In genomic region chr4:139658983-139659382, GRCh38 we compare ENCODE assay signal across 33 cellular contexts. TPM values are rescaled to one million over a fixed set of nuclear protein-coding genes. Genes with fewer than 3 reads are reported as not detected.
A peak's percentile ranks its signal among the peaks of the same experiment; 100 is the strongest.
DNase-seq lines count a peak whose midpoint lies in the region; ATAC-seq, FAIRE-seq and TF ChIP-seq lines count a peak whose summit lies in the region.
"Had no signal": no experiment of that assay in that cellular context is flagged by ENCODE, and none has a peak within 500 bp of the region (broad histone marks: within the 10 kb centered on the region; RNA-seq: fewer than 3 reads in every experiment).

No MANE protein-coding gene starts in this region.

- intact Hi-C loops in HepG2 (cut with micrococcal nuclease; ENCODE audit: unreplicated experiment) (loop anchor here (5.0 kb wide), 1 partner anchor 668 kb away; no protein-coding TSS in a partner anchor), right lobe of liver (cut with DNase I) (loop anchor here in 1 of 2 donors (10.0 kb wide), 1 partner anchor 86 kb away; no protein-coding TSS in a partner anchor)

- H3K9me3 Mint-ChIP-seq in T-helper 1 cell treated with Interleukin-12 subunit alpha and Interleukin-12 subunit beta and Interleukin-4 antibody, amounts not matched to agents 30 μg/mL and 1 μg/mL, for 36 hours, result no peaks in the 10 kb centered on the region
- H3K9me3 Mint-ChIP-seq: brain, nephron, type B pancreatic cell had no signal

- peaks cover 35% of the 10 kb centered on the region for H3K4me1 Mint-ChIP-seq in T-helper 1 cell treated with Interleukin-12 subunit alpha and Interleukin-12 subunit beta and Interleukin-4 antibody, amounts not matched to agents 30 μg/mL and 1 μg/mL, for 36 hours (ENCODE audit: low read depth)

- TF ChIP-seq RAD21 in HepG2 (CRISPR knock-in tag; IDR thresholded peaks at IDR 0.05), result no peak

- no peaks in the 10 kb centered on the region for H4K20me1 ChIP-seq in HepG2 (ENCODE audit: insufficient read depth, low read length)
- H4K20me1 ChIP-seq: BLaER1 treated with 17β-estradiol and CSF1 and Interleukin-3, amounts not matched to agents 10 nM and 100 nM had no signal

- H3K9me3 ChIP-seq in HepG2 (ENCODE audit: low read length), result no peaks in the 10 kb centered on the region
- H3K9me3 ChIP-seq in right lobe of liver, result no peaks in the 10 kb centered on the region
- H3K9me3 ChIP-seq: BLaER1 treated with 17β-estradiol and CSF1 and Interleukin-3, amounts not matched to agents 10 nM and 100 nM; HAP-1; mucosa of descending colon had no signal

- FAIRE-seq in HepG2 (lab: Jason Lieb, UNC), result no peak
- FAIRE-seq: endothelial cell of umbilical vein had no signal

- H3K27ac ChIP-seq in HepG2 (ENCODE audit: extremely low read length, insufficient read depth, low read length) (peak overlapping the region; percentile 81), right lobe of liver (peak overlapping the region in 1 of 3 donors; percentile 59), cingulate gyrus (ENCODE audit: low read depth, low read length) (peak overlapping the region; percentile 14)
- H3K27ac ChIP-seq: 22Rv1, KMS-11, VCaP had no signal

- peaks cover 2% of the 10 kb centered on the region for H3K79me2 ChIP-seq in HepG2 (ENCODE audit: insufficient read depth, low read length)

- ATAC-seq in HepG2, result no peak
- no peak for ATAC-seq in right lobe of liver
- ATAC-seq: left cardiac atrium, mucosa of descending colon, PC-3 had no signal

- H2AFZ ChIP-seq in HepG2 (ENCODE audit: low read length), result no peak overlapping the region

- TF ChIP-seq EP300 in HepG2 (IDR thresholded peaks at IDR 0.05; ENCODE audit: low read depth in 2 of 2, low read length in 2 of 2) (no peak), HepG2 (CRISPR knock-in tag; IDR thresholded peaks at IDR 0.05; ENCODE audit: borderline replicate concordance) (no peak)

- H3K36me3 Mint-ChIP-seq in T-helper 1 cell treated with Interleukin-12 subunit alpha and Interleukin-12 subunit beta and Interleukin-4 antibody, amounts not matched to agents 30 μg/mL and 1 μg/mL, for 36 hours (ENCODE audit: low read depth), result peaks cover 3% of the 10 kb centered on the region
- H3K36me3 Mint-ChIP-seq: brain, type B pancreatic cell had no signal

- no peak for TF ChIP-seq CTCF in HepG2 (CRISPR knock-in tag; IDR thresholded peaks at IDR 0.05)
- TF ChIP-seq CTCF in right lobe of liver (IDR thresholded peaks at IDR 0.05), result no peak

- BruUV-seq in HepG2 (replicated peaks; lab: Mats Ljungman, UMichigan), result no TSS peak

- no peak for TF ChIP-seq POLR2A in HepG2 (IDR thresholded peaks at IDR 0.05; ENCODE audit: insufficient read depth in 1 of 2, low read depth in 2 of 2, low read length in 2 of 2)
- no peak for TF ChIP-seq POLR2A in right lobe of liver (IDR thresholded peaks at IDR 0.05)

- peak overlapping the region; percentile 98 for H3K27ac Mint-ChIP-seq in T-helper 1 cell treated with Interleukin-12 subunit alpha and Interleukin-12 subunit beta and Interleukin-4 antibody, amounts not matched to agents 30 μg/mL and 1 μg/mL, for 36 hours
- H3K27ac Mint-ChIP-seq: nephron, type B pancreatic cell had no signal

- in situ Hi-C loops in HepG2 (cut with HindIII; ENCODE audit: extremely low pct_ligation_motif_present, low pct_unique_long_range_greater_than_20kb), result loop anchor here (5.0 kb wide), 2 partner anchors 83 to 593 kb away; no protein-coding TSS in a partner anchor

- H3K4me3 Mint-ChIP-seq in T-helper 1 cell treated with Interleukin-12 subunit alpha and Interleukin-12 subunit beta and Interleukin-4 antibody, amounts not matched to agents 30 μg/mL and 1 μg/mL, for 36 hours, result no peak overlapping the region
- H3K4me3 Mint-ChIP-seq: nephron, type B pancreatic cell had no signal

- H3K4me1 ChIP-seq in HepG2 (ENCODE audit: insufficient read depth, low read length) (peaks cover 87% of the 10 kb centered on the region), right lobe of liver (peaks cover 0 to 28% (median 18%) of the 10 kb centered on the region in 4 donors)

- POLR2A ChIA-PET in HepG2 (lab: Yijun Ruan, JAX), result interaction anchor here (2.1 kb wide), 1 partner anchor 30 kb away, joined by 6 read pairs; no protein-coding TSS in a partner anchor

- CTCF ChIA-PET in HepG2 (lab: Yijun Ruan, JAX; ENCODE audit: low intra/inter-chr PET ratio, low total read pairs), result no interaction called here

- peak overlapping the region; percentile 81 for H3K4me2 ChIP-seq in HepG2 (ENCODE audit: low read depth, low read length)
- H3K4me2 ChIP-seq: KMS-11 had no signal

- H3K9ac ChIP-seq in HepG2 (ENCODE audit: insufficient read depth, low read depth, low read length), result peak overlapping the region; percentile 7
- H3K9ac ChIP-seq: BLaER1 treated with 17β-estradiol and CSF1 and Interleukin-3, amounts not matched to agents 10 nM and 100 nM; KMS-11 had no signal

- H3K36me3 ChIP-seq in HepG2 (replicated peaks in 1 of 2; ENCODE audit: control insufficient read depth in 1 of 2, insufficient read depth in 2 of 2, low read length in 2 of 2) (no peaks in the 10 kb centered on the region), right lobe of liver (no peaks in the 10 kb centered on the region)
- H3K36me3 ChIP-seq: BLaER1 treated with 17β-estradiol and CSF1 and Interleukin-3, amounts not matched to agents 10 nM and 100 nM; HAP-1 had no signal

- peak overlapping the region in 1 of 3 experiments; percentile 8; a peak in 2 of 6 replicates for H3K4me3 ChIP-seq in HepG2 (replicated peaks in 1 of 3; ENCODE audit: insufficient read depth in 1 of 3, low read depth in 2 of 3, low read length in 3 of 3)
- no peak overlapping the region for H3K4me3 ChIP-seq in right lobe of liver
- H3K4me3 ChIP-seq: BLaER1 treated with 17β-estradiol and CSF1 and Interleukin-3, amounts not matched to agents 10 nM and 100 nM; HAP-1; lung; mucosa of descending colon had no signal

- no peaks in the 10 kb centered on the region for H3K27me3 Mint-ChIP-seq in T-helper 1 cell treated with Interleukin-12 subunit alpha and Interleukin-12 subunit beta and Interleukin-4 antibody, amounts not matched to agents 30 μg/mL and 1 μg/mL, for 36 hours (ENCODE audit: low read depth)
- H3K27me3 Mint-ChIP-seq: type B pancreatic cell had no signal

- H3K27me3 ChIP-seq in HepG2 (ENCODE audit: control insufficient read depth in 1 of 2, insufficient read depth in 2 of 2, low read length in 2 of 2) (no peaks in the 10 kb centered on the region), right lobe of liver (no peaks in the 10 kb centered on the region)
- H3K27me3 ChIP-seq: BLaER1 treated with 17β-estradiol and CSF1 and Interleukin-3, amounts not matched to agents 10 nM and 100 nM had no signal

- DNase-seq in T-helper 1 cell (no peak), HepG2 (ENCODE audit: low spot score) (no peak), right lobe of liver (no peak), EL (no peak), NCI-H1092 (lab: John Stamatoyannopoulos, UW) (no peak), amygdala (lab: John Stamatoyannopoulos, UW) (no peak)
- DNase-seq: activated gamma-delta T cell; COR-L47; DMS79; GDM1; hippocampal formation; left cardiac atrium; mucosa of descending colon; NCI-H1417 treated with DMSO at 0.1 percent for 48 hours; NCI-H2081; NCI-H526; PC-3; Right ventricle myocardium superior; stimulated activated CD4-positive, alpha-beta T cell treated with anti-CD3 and anti-CD28 coated beads, Interleukin-15, amount 100 ng/mL, for 24 hours; stimulated activated CD4-positive, alpha-beta T cell treated with anti-CD3 and anti-CD28 coated beads, Interleukin-4, amount 100 ng/mL, for 4 hours; T-helper 9 cell had no signal

- WGBS in HepG2 (ENCODE audit: low lambda C conversion rate), result 63% methylated on average over 1 of the region's 1 CpG
- WGBS in right lobe of liver (ENCODE audit: insufficient coverage, low coverage, low lambda C conversion rate, missing lambda C conversion rate), result 57% methylated on average over 1 of the region's 1 CpG

TF ChIP-seq in HepG2, 621 proteins besides CTCF, POLR2A, EP300 and RAD21 (continues in another document):
- TF ChIP-seq ADNP (CRISPR knock-in tag; IDR thresholded peaks at IDR 0.05) (peak; percentile 49; the same call in 1 of the 2 replicates), ZNF629 (CRISPR knock-in tag; conservative IDR thresholded peaks at IDR 0.05) (peak; percentile 88), NCOR1 (IDR thresholded peaks at IDR 0.05; ENCODE audit: borderline replicate concordance, low read length) (no peak), TBL1XR1 (IDR thresholded peaks at IDR 0.05; ENCODE audit: borderline replicate concordance, low read length, partially characterized antibody) (no peak), ZMYM3 (CRISPR knock-in tag; IDR thresholded peaks at IDR 0.05) (0 out of 2 replicates have a peak, but pooled peaks have one; percentile 44)

RNA-seq across cellular contexts. Expression of gene MGST2, which starts 6.6 kb away (rescaled TPM):
- total RNA-seq in HepG2 (2016; rRNA removed; fragmentation: Illumina TruSeq; extraction: Trizol) (120 and 205 TPM in 2 replicates), right lobe of liver (100 to 1,000 TPM; 105 to 125 (median 114) TPM)
- total RNA-seq in HepG2 (2016; cell fraction: cytosol; rRNA removed; fragmentation: Illumina TruSeq; extraction: Trizol; ENCODE audit: low read depth), result 66.9 and 76.7 TPM in 2 replicates
- total RNA-seq in HepG2 (2016; cell fraction: insoluble cytoplasmic fraction; rRNA removed; fragmentation: Illumina TruSeq; extraction: Trizol), result 124 and 205 TPM in 2 replicates
- total RNA-seq in HepG2 (2016; cell fraction: membrane; rRNA removed; fragmentation: Illumina TruSeq; extraction: Trizol), result 50.8 and 53.3 TPM in 2 replicates
- 168 and 186 TPM in 2 replicates for total RNA-seq in HepG2 (2016; cell fraction: nucleus; rRNA removed; fragmentation: Illumina TruSeq; extraction: Trizol)
- polyA plus RNA-seq in HepG2 (2011; rRNA removed), result 312 and 416 TPM in 2 replicates
- 312 and 476 TPM in 2 replicates for polyA plus RNA-seq in HepG2 (2011; cell fraction: cytosol; rRNA removed)
- 137 and 177 TPM in 2 replicates for polyA plus RNA-seq in HepG2 (2011; cell fraction: nucleus; rRNA removed)
- 293 and 426 TPM in 2 replicates for polyA plus RNA-seq in HepG2 (2012)
- 57.8 and 59.6 TPM in 2 replicates for polyA plus RNA-seq in HepG2 (2016; cell fraction: cytosol; fragmentation: Illumina TruSeq; extraction: Trizol; ENCODE audit: low read depth)
- 132 and 154 TPM in 2 replicates for polyA plus RNA-seq in HepG2 (2016; cell fraction: insoluble cytoplasmic fraction; fragmentation: Illumina TruSeq; extraction: Trizol; ENCODE audit: low read depth)
- polyA plus RNA-seq in HepG2 (2016; cell fraction: membrane; fragmentation: Illumina TruSeq; extraction: Trizol; ENCODE audit: low read depth), result 49.5 and 55.2 TPM in 2 replicates
- polyA plus RNA-seq in HepG2 (2016; cell fraction: nucleus; fragmentation: Illumina TruSeq; extraction: Trizol; ENCODE audit: insufficient read depth, low read depth), result 282 and 318 TPM in 2 replicates
- polyA minus RNA-seq in HepG2 (2011; rRNA and poly(A)+ RNA removed; ENCODE audit: low replicate concordance), result 18.4 and 54.7 TPM in 2 replicates
- polyA minus RNA-seq in HepG2 (2011; cell fraction: cytosol; rRNA and poly(A)+ RNA removed), result 93.2 and 100 TPM in 2 replicates
- polyA minus RNA-seq in HepG2 (2011; cell fraction: nucleus; rRNA and poly(A)+ RNA removed), result 263 and 286 TPM in 2 replicates
